Comparison of ENCODE assay signal across 14 cellular contexts in genomic region chr9:121984726-121985402, GRCh38.
DNase-seq lines count a peak whose midpoint lies in the region; FAIRE-seq and TF ChIP-seq lines count a peak whose summit lies in the region.
"Had no signal": no experiment of that assay in that cellular context is flagged by ENCODE, and none has a peak within 500 bp of the region (broad histone marks: within the 10 kb centered on the region; RNA-seq: fewer than 3 reads in every experiment).

No MANE protein-coding gene starts in this region.

- H3K27ac ChIP-seq in epithelial cell of prostate = no peak overlapping the region

- no peak for TF ChIP-seq CTCF in AG09309 (IDR thresholded peaks at IDR 0.05; ENCODE audit: control insufficient read depth, insufficient read depth, low read depth, low read length, missing control alignments)
- no peak for TF ChIP-seq CTCF in BE2C (IDR thresholded peaks at IDR 0.05; ENCODE audit: low read depth, low read length)

- FAIRE-seq in RCC 7860 (lab: Jason Lieb, UNC) = no peak

- H3K36me3 ChIP-seq in BE2C = peaks cover 2% of the 10 kb centered on the region; the same call in 1 of the 2 replicates

- DNase-seq in AG09309 (ENCODE audit: low read depth) (peak; percentile 76), RCC 7860 (ENCODE audit: low spot score) (peak; percentile 11), epithelial cell of prostate (ENCODE audit: low read depth, low spot score) (peak; percentile 20), myocyte (ENCODE audit: low read depth) (peak; percentile 87), NCI-H774 (lab: John Stamatoyannopoulos, UW) (no peak), BE2C (no peak), T-helper 2 cell (no peak)
- no peak for DNase-seq in activated effector memory CD4-positive, alpha-beta T cell treated with Interleukin-2 at 50 U/mL for 16 hours
- DNase-seq: AML-193; GDM1; immature natural killer cell; Kasumi-1; natural killer cell; stimulated activated CD4-positive, alpha-beta T cell treated with anti-CD3 and anti-CD28 coated beads, Interleukin-12 subunit alpha, Interleukin-12 subunit beta, amount 100 ng/mL, for 4 hours had no signal

- H3K4me1 ChIP-seq in BE2C = no peaks in the 10 kb centered on the region

- no peak overlapping the region for H3K4me3 ChIP-seq in AG09309 (ENCODE audit: control insufficient read depth, low read depth, low read length)
- H3K4me3 ChIP-seq in BE2C (ENCODE audit: low read depth, low read length) = no peak overlapping the region

- no peaks in the 10 kb centered on the region for H3K9me3 ChIP-seq in BE2C

- H3K27me3 ChIP-seq in BE2C = no peaks in the 10 kb centered on the region

Comparison
In these comparisons a context has a peak if more than half of its experiments do, and no peak if none do; other contexts are left out.
1. DNase-seq: peak in AG09309 (single experiment), RCC 7860 (single experiment), epithelial cell of prostate (single experiment) and myocyte (single experiment); none in NCI-H774 (single experiment), BE2C (single experiment), T-helper 2 cell (0 of 5) and activated effector memory CD4-positive, alpha-beta T cell treated with Interleukin-2 at 50 U/mL for 16 hours (single experiment).